1 cellular context compared by ENCODE assay signal in the genomic region with DNA sequence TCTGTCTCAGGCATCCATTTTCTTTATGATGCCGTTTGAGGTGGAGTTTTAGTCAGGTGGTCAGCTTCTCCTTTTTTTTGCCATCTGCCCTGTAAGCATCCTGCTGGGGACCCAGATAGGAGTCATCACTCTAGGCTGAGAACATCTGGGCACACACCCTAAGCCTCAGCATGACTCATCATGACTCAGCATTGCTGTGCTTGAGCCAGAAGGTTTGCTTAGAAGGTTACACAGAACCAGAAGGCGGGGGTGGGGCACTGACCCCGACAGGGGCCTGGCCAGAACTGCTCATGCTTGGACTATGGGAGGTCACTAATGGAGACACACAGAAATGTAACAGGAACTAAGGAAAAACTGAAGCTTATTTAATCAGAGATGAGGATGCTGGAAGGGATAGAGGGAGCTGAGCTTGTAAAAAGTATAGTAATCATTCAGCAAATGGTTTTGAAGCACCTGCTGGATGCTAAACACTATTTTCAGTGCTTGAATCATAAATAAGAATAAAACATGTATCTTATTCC.
TF ChIP-seq lines count a peak whose summit lies in the region.

No MANE protein-coding gene starts in this region.

TF ChIP-seq in K562, 482 proteins besides CTCF, POLR2A, EP300 and RAD21 (continued from another document and continues in another):
- TF ChIP-seq HMGXB4 (CRISPR knock-in tag; IDR thresholded peaks at IDR 0.05) (no peak), NFE2 (IDR thresholded peaks at IDR 0.05; ENCODE audit: low read depth) (peak; percentile 99), BMI1 (IDR thresholded peaks at IDR 0.05; ENCODE audit: low read length) (no peak), HNRNPLL (IDR thresholded peaks at IDR 0.05; ENCODE audit: low read depth, low read length, poor library complexity, severe bottlenecking) (no peak), PHF21A (IDR thresholded peaks at IDR 0.05; ENCODE audit: borderline replicate concordance, low read depth) (no peak), SP1 (CRISPR knock-in tag; IDR thresholded peaks at IDR 0.05) (peak; percentile 68), FOS (IDR thresholded peaks at IDR 0.05; ENCODE audit: extremely low read depth, insufficient read length) (peak; percentile 87), ZNF133 (CRISPR knock-in tag; IDR thresholded peaks at IDR 0.05) (no peak), ZNF224 (CRISPR knock-in tag; IDR thresholded peaks at IDR 0.05) (no peak), HOMEZ (CRISPR knock-in tag; IDR thresholded peaks at IDR 0.05) (peak; percentile 80; the same call in 1 of the 2 replicates), MAFG (tag; conservative IDR thresholded peaks at IDR 0.05) (peak; percentile 100), XRCC4 (IDR thresholded peaks at IDR 0.05; ENCODE audit: extremely low read depth, insufficient read depth, insufficient read length) (no peak), TBP (optimal IDR thresholded peaks at IDR 0.05; ENCODE audit: low read depth, low read length) (no peak), SMARCC2 (IDR thresholded peaks at IDR 0.05; ENCODE audit: low read depth) (peak; percentile 99), TAF1 (IDR thresholded peaks at IDR 0.05; ENCODE audit: control insufficient read depth, extremely low read depth, insufficient read depth, low read length, severe bottlenecking) (peak; percentile 55), RFX1 (IDR thresholded peaks at IDR 0.05) (peak; percentile 45), SMC3 (conservative IDR thresholded peaks at IDR 0.05; ENCODE audit: insufficient read depth, low read depth, low read length) (0 out of 2 replicates have a peak, but pooled peaks have one; percentile 3), TFAP4 (CRISPR knock-in tag; IDR thresholded peaks at IDR 0.05; ENCODE audit: borderline replicate concordance) (peak; percentile 97), COPS2 (conservative IDR thresholded peaks at IDR 0.05) (no peak), HLTF (IDR thresholded peaks at IDR 0.05) (peak; percentile 88; the same call in 1 of the 2 replicates), ZFPM2 (CRISPR knock-in tag; IDR thresholded peaks at IDR 0.05) (no peak), ZNF280B (CRISPR knock-in tag; IDR thresholded peaks at IDR 0.05) (no peak), MBD2 (IDR thresholded peaks at IDR 0.05; ENCODE audit: borderline replicate concordance, low read depth) (peak; percentile 91), POLR2AphosphoS5 (IDR thresholded peaks at IDR 0.05; ENCODE audit: control insufficient read depth, insufficient read depth, low read depth, low read length) (peak; percentile 99), AFF1 (IDR thresholded peaks at IDR 0.05; ENCODE audit: low read depth in 1 of 2, partially characterized antibody in 2 of 2) (peak; percentile 28 to 96), NCOA4 (IDR thresholded peaks at IDR 0.05; ENCODE audit: partially characterized antibody) (no peak), TGIF2 (CRISPR knock-in tag; IDR thresholded peaks at IDR 0.05) (no peak), MCM7 (IDR thresholded peaks at IDR 0.05) (no peak), ZEB2 (IDR thresholded peaks at IDR 0.05) (peak; percentile 96), SETDB1 (IDR thresholded peaks at IDR 0.05; ENCODE audit: low read length) (peak; percentile 84), CREM (IDR thresholded peaks at IDR 0.05; ENCODE audit: low read depth) (peak; percentile 91), ZNF165 (CRISPR knock-in tag; IDR thresholded peaks at IDR 0.05; ENCODE audit: borderline replicate concordance) (no peak), BRCA1 (IDR thresholded peaks at IDR 0.05) (no peak), BRCA1 (CRISPR knock-in tag; IDR thresholded peaks at IDR 0.05) (no peak), ATF1 (CRISPR knock-in tag; IDR thresholded peaks at IDR 0.05) (no peak), ATF1 (tag; IDR thresholded peaks at IDR 0.05) (peak; percentile 89), LCOR (CRISPR knock-in tag; IDR thresholded peaks at IDR 0.05) (peak; percentile 96), ZNF77 (CRISPR knock-in tag; IDR thresholded peaks at IDR 0.05) (no peak), PPARD (CRISPR knock-in tag; IDR thresholded peaks at IDR 0.05) (no peak), EGR1 (conservative IDR thresholded peaks at IDR 0.05) (peak; percentile 93), POLR2G (IDR thresholded peaks at IDR 0.05; ENCODE audit: low read depth, low read length) (no peak), ARID3B (CRISPR knock-in tag; IDR thresholded peaks at IDR 0.05; ENCODE audit: borderline replicate concordance) (no peak), SMARCE1 (IDR thresholded peaks at IDR 0.05) (peak; percentile 99)
- TF ChIP-seq, protein P1, sequence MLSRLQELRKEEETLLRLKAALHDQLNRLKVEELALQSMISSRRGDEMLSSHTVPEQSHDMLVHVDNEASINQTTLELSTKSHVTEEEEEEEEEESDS (CRISPR knock-in tag; IDR thresholded peaks at IDR 0.05) = no peak
- TF ChIP-seq, protein P2, sequence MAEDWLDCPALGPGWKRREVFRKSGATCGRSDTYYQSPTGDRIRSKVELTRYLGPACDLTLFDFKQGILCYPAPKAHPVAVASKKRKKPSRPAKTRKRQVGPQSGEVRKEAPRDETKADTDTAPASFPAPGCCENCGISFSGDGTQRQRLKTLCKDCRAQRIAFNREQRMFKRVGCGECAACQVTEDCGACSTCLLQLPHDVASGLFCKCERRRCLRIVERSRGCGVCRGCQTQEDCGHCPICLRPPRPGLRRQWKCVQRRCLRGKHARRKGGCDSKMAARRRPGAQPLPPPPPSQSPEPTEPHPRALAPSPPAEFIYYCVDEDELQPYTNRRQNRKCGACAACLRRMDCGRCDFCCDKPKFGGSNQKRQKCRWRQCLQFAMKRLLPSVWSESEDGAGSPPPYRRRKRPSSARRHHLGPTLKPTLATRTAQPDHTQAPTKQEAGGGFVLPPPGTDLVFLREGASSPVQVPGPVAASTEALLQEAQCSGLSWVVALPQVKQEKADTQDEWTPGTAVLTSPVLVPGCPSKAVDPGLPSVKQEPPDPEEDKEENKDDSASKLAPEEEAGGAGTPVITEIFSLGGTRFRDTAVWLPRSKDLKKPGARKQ (CRISPR knock-in tag; IDR thresholded peaks at IDR 0.05) = no peak
- TF ChIP-seq, protein P3, sequence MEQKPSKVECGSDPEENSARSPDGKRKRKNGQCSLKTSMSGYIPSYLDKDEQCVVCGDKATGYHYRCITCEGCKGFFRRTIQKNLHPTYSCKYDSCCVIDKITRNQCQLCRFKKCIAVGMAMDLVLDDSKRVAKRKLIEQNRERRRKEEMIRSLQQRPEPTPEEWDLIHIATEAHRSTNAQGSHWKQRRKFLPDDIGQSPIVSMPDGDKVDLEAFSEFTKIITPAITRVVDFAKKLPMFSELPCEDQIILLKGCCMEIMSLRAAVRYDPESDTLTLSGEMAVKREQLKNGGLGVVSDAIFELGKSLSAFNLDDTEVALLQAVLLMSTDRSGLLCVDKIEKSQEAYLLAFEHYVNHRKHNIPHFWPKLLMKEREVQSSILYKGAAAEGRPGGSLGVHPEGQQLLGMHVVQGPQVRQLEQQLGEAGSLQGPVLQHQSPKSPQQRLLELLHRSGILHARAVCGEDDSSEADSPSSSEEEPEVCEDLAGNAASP (IDR thresholded peaks at IDR 0.05) = no peak
- TF ChIP-seq, protein P4, sequence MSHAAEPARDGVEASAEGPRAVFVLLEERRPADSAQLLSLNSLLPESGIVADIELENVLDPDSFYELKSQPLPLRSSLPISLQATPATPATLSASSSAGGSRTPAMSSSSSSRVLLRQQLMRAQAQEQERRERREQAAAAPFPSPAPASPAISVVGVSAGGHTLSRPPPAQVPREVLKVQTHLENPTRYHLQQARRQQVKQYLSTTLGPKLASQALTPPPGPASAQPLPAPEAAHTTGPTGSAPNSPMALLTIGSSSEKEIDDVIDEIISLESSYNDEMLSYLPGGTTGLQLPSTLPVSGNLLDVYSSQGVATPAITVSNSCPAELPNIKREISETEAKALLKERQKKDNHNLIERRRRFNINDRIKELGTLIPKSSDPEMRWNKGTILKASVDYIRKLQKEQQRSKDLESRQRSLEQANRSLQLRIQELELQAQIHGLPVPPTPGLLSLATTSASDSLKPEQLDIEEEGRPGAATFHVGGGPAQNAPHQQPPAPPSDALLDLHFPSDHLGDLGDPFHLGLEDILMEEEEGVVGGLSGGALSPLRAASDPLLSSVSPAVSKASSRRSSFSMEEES (CRISPR knock-in tag; IDR thresholded peaks at IDR 0.05) = peak; percentile 12; the same call in 1 of the 2 replicates
